1 cellular context compared by ENCODE assay signal in the genomic region with DNA sequence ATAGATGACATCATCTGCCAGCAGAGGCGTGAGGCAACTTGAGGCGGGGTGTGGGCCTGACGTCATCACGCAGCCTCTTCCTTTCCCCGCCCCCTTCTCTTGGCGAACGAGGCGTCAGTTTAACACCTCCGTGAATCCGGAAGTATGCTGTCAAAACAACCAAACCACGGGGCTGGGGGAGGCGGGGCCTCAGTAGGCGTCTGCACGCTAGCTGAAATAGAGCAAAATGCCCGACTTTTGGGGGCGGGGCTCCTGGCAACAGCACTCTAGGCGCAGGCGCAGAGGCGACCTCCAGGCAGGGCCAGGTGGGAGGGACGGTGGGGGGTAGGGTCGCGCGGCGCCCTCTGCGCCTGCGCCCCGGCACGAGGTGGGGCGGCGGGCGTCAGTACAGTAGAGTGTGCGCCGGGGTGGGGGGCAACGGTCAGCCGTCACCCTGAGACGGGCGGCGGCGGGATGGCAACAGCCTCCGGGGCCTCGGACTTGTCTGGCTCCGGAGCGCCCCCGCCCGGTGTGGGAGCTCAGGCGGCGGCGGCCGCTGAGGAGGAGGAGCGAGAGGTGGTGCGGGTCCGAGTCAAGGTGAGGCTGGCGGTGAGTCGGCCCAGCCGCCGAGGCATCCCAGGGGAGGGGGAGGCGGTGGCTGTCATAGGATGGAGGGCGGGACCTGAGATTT.
TF ChIP-seq lines count a peak whose summit lies in the region.

A gene with protein sequence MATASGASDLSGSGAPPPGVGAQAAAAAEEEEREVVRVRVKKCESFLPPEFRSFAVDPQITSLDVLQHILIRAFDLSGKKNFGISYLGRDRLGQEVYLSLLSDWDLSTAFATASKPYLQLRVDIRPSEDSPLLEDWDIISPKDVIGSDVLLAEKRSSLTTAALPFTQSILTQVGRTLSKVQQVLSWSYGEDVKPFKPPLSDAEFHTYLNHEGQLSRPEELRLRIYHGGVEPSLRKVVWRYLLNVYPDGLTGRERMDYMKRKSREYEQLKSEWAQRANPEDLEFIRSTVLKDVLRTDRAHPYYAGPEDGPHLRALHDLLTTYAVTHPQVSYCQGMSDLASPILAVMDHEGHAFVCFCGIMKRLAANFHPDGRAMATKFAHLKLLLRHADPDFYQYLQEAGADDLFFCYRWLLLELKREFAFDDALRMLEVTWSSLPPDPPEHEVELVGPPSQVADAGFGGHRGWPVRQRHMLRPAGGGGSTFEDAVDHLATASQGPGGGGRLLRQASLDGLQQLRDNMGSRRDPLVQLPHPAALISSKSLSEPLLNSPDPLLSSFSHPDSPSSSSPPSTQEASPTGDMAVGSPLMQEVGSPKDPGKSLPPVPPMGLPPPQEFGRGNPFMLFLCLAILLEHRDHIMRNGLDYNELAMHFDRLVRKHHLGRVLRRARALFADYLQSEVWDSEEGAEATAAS (plus strand): TSS at position 370 of the 670 bp plus-strand sequence. CDS start 84 bp downstream, at position 454.

TF ChIP-seq in SK-N-SH, 30 proteins besides CTCF, POLR2A, EP300 and RAD21 (continued from another document):
- TF ChIP-seq, protein P1, sequence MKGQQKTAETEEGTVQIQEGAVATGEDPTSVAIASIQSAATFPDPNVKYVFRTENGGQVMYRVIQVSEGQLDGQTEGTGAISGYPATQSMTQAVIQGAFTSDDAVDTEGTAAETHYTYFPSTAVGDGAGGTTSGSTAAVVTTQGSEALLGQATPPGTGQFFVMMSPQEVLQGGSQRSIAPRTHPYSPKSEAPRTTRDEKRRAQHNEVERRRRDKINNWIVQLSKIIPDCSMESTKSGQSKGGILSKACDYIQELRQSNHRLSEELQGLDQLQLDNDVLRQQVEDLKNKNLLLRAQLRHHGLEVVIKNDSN (IDR thresholded peaks at IDR 0.05; ENCODE audit: borderline replicate concordance, low read depth): no peak
- TF ChIP-seq, protein P2, sequence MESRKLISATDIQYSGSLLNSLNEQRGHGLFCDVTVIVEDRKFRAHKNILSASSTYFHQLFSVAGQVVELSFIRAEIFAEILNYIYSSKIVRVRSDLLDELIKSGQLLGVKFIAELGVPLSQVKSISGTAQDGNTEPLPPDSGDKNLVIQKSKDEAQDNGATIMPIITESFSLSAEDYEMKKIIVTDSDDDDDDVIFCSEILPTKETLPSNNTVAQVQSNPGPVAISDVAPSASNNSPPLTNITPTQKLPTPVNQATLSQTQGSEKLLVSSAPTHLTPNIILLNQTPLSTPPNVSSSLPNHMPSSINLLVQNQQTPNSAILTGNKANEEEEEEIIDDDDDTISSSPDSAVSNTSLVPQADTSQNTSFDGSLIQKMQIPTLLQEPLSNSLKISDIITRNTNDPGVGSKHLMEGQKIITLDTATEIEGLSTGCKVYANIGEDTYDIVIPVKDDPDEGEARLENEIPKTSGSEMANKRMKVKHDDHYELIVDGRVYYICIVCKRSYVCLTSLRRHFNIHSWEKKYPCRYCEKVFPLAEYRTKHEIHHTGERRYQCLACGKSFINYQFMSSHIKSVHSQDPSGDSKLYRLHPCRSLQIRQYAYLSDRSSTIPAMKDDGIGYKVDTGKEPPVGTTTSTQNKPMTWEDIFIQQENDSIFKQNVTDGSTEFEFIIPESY (IDR thresholded peaks at IDR 0.05; ENCODE audit: borderline replicate concordance, low read depth): no peak
- no peak for TF ChIP-seq NFIC (IDR thresholded peaks at IDR 0.05; ENCODE audit: borderline replicate concordance)
- TF ChIP-seq, protein P3, sequence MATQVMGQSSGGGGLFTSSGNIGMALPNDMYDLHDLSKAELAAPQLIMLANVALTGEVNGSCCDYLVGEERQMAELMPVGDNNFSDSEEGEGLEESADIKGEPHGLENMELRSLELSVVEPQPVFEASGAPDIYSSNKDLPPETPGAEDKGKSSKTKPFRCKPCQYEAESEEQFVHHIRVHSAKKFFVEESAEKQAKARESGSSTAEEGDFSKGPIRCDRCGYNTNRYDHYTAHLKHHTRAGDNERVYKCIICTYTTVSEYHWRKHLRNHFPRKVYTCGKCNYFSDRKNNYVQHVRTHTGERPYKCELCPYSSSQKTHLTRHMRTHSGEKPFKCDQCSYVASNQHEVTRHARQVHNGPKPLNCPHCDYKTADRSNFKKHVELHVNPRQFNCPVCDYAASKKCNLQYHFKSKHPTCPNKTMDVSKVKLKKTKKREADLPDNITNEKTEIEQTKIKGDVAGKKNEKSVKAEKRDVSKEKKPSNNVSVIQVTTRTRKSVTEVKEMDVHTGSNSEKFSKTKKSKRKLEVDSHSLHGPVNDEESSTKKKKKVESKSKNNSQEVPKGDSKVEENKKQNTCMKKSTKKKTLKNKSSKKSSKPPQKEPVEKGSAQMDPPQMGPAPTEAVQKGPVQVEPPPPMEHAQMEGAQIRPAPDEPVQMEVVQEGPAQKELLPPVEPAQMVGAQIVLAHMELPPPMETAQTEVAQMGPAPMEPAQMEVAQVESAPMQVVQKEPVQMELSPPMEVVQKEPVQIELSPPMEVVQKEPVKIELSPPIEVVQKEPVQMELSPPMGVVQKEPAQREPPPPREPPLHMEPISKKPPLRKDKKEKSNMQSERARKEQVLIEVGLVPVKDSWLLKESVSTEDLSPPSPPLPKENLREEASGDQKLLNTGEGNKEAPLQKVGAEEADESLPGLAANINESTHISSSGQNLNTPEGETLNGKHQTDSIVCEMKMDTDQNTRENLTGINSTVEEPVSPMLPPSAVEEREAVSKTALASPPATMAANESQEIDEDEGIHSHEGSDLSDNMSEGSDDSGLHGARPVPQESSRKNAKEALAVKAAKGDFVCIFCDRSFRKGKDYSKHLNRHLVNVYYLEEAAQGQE (IDR thresholded peaks at IDR 0.05; ENCODE audit: low read depth, low read length): no peak
- no peak for TF ChIP-seq POLR2AphosphoS5 (IDR thresholded peaks at IDR 0.05; ENCODE audit: low read depth, low read length)
- no peak for TF ChIP-seq SMC3 (IDR thresholded peaks at IDR 0.05; ENCODE audit: low read depth, low read length)
- no peak for TF ChIP-seq FOXJ3 (CRISPR knock-in tag; IDR thresholded peaks at IDR 0.05)
- TF ChIP-seq MEF2A (IDR thresholded peaks at IDR 0.05; ENCODE audit: borderline replicate concordance, low read depth): no peak
- TF ChIP-seq GATA2 (CRISPR knock-in tag; IDR thresholded peaks at IDR 0.05): no peak
- no peak for TF ChIP-seq EZH2phosphoT487 (IDR thresholded peaks at IDR 0.05; ENCODE audit: borderline replicate concordance, low read depth)
- TF ChIP-seq TEAD4 (IDR thresholded peaks at IDR 0.05; ENCODE audit: borderline replicate concordance, insufficient read depth): no peak
- TF ChIP-seq RFX5 (IDR thresholded peaks at IDR 0.05; ENCODE audit: low read length): no peak
- TF ChIP-seq FOSL2 (IDR thresholded peaks at IDR 0.05; ENCODE audit: borderline replicate concordance, low read depth): no peak
- TF ChIP-seq ELF1 (IDR thresholded peaks at IDR 0.05): peak; percentile 81
